ENCODE assay signal across 17 cellular contexts in the genomic region with DNA sequence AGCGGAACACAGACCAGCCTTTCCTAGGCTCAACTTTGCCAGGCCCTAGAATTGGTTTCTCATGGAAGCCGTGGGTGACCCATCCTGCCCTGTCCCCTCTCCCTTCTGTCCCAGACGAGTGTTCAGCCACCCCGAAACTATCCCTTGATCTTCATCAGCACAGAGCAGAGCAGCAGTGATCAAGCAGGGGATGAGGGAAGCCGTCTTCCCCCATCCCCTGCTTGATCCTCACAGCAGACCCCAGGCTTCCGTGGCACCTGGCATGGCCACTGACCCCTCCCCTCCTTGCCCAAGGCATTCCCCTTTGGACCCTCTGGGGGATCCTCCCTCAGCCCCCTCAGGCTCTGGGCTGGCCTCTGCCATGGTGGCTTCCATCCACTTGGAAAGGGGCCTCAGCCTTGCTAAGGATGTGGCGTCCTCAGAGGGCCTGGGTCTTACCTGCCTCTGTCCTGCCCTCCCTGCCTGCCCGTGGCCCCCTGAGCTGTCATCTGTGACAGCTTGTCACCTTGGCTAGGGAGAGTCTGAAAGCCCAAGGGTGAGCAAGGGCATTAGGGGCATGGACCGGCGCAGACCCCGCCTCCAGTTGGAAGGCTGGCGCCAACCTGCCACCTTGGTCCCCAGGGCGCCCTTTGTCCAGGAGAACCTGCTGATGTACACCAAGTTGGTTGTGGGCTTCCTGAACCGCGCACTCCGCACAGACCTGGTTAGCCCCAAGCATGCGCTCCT. TPM values are rescaled to one million over a fixed set of nuclear protein-coding genes. Genes with fewer than 3 reads are reported as not detected.
DNase-seq lines count a peak whose midpoint lies in the region; ATAC-seq, FAIRE-seq and TF ChIP-seq lines count a peak whose summit lies in the region.
"Had no signal": no experiment of that assay in that cellular context is flagged by ENCODE, and none has a peak within 500 bp of the region (broad histone marks: within the 10 kb centered on the region; RNA-seq: fewer than 3 reads in every experiment).

No MANE protein-coding gene starts in this region.

- no peak overlapping the region for H3K4me2 ChIP-seq in GM12878 (ENCODE audit: control insufficient read depth, insufficient read depth)

- H4K20me1 ChIP-seq in GM12878 (ENCODE audit: control insufficient read depth, insufficient read depth), result no peaks in the 10 kb centered on the region

- intact Hi-C loops in GM12878 (cut with micrococcal nuclease; ENCODE audit: unreplicated experiment), result no loop called here

- WGBS in GM12878 (ENCODE audit: insufficient coverage, insufficient replicate concordance, low lambda C conversion rate, missing lambda C conversion rate), result 92% methylated on average over 17 of the region's 17 CpGs
- WGBS in suprapubic skin, result 92% methylated on average over 17 of the region's 17 CpGs

- H3K27ac Mint-ChIP-seq in neural crest cell (ENCODE audit: unreplicated experiment), result peak overlapping the region; percentile 35
- H3K27ac Mint-ChIP-seq: CD4-positive, CD25-positive, alpha-beta regulatory T cell had no signal

- POLR2A ChIA-PET in GM12878 (lab: Charles Lee), result no interaction called here

- H3K9ac ChIP-seq in GM12878 (ENCODE audit: control insufficient read depth, insufficient read depth, low read length), result no peak overlapping the region

- no peaks in the 10 kb centered on the region for H3K27me3 Mint-ChIP-seq in neural crest cell (ENCODE audit: low read depth)
- H3K27me3 Mint-ChIP-seq: CD4-positive, CD25-positive, alpha-beta regulatory T cell had no signal

- peaks cover 2% of the 10 kb centered on the region for H3K36me3 Mint-ChIP-seq in neural crest cell (ENCODE audit: low read depth)

- CTCF ChIA-PET in GM12878 (lab: Yijun Ruan, JAX), result no interaction called here

- RAD21 ChIA-PET in GM12878 (lab: Charles Lee; ENCODE audit: unreplicated experiment), result no interaction called here

- no peak overlapping the region for H2AFZ ChIP-seq in GM12878 (ENCODE audit: control insufficient read depth, low read depth, low read length)

- H3K4me1 Mint-ChIP-seq in neural crest cell, result no peaks in the 10 kb centered on the region
- H3K4me1 Mint-ChIP-seq: CD4-positive, CD25-positive, alpha-beta regulatory T cell had no signal

- H3K9me3 ChIP-seq in GM12878 (replicated peaks; ENCODE audit: control insufficient read depth, insufficient read depth, low read length), result no peaks in the 10 kb centered on the region
- H3K9me3 ChIP-seq in suprapubic skin, result no peaks in the 10 kb centered on the region
- H3K9me3 ChIP-seq: BE2C, Caco-2 had no signal

- TF ChIP-seq EP300 in GM12878 (IDR thresholded peaks at IDR 0.05; ENCODE audit: borderline replicate concordance in 1 of 2, control insufficient read depth in 1 of 2, low read depth in 2 of 2, low read length in 2 of 2) (no peak), suprapubic skin (IDR thresholded peaks at IDR 0.05) (no peak)

- H3K79me2 ChIP-seq in GM12878 (ENCODE audit: control insufficient read depth, insufficient read depth, low read length), result no peaks in the 10 kb centered on the region; the same call in 1 of the 2 replicates

- no peaks in the 10 kb centered on the region for H3K9me3 Mint-ChIP-seq in neural crest cell
- H3K9me3 Mint-ChIP-seq: CD4-positive, CD25-positive, alpha-beta regulatory T cell had no signal

- no peak overlapping the region for H3K4me3 Mint-ChIP-seq in neural crest cell
- H3K4me3 Mint-ChIP-seq: CD4-positive, CD25-positive, alpha-beta regulatory T cell had no signal

- TF ChIP-seq RAD21 in GM12878 (IDR thresholded peaks at IDR 0.05; ENCODE audit: insufficient read depth, low read depth, low read length), result no peak

- no peak for ATAC-seq in GM12878
- no peak for ATAC-seq in GM21390 (IDR thresholded peaks at IDR 0.05; ENCODE audit: unreplicated experiment)

- FAIRE-seq in GM12878 (lab: Jason Lieb, UNC), result no peak
- FAIRE-seq: G401.6 had no signal

- H3K4me1 ChIP-seq in GM12878 (ENCODE audit: control insufficient read depth, insufficient read depth, low read length) (peaks cover 16% of the 10 kb centered on the region), suprapubic skin (no peaks in the 10 kb centered on the region)
- H3K4me1 ChIP-seq: BE2C, Caco-2 had no signal

- H3K4me3 ChIP-seq in GM12878, result no peak overlapping the region
- no peak overlapping the region for H3K4me3 ChIP-seq in suprapubic skin

- BruUV-seq in GM12878 (replicated peaks; lab: Mats Ljungman, UMichigan), result no TSS peak

- SMC1A ChIA-PET in GM12878 (lab: Charles Lee; ENCODE audit: uncharacterized antibody, unreplicated experiment), result no interaction called here

- H3K36me3 ChIP-seq in GM12878 (ENCODE audit: control insufficient read depth in 2 of 2, insufficient read depth in 2 of 2, low read length in 1 of 2), result peaks cover 0 to 21% of the 10 kb centered on the region in 2 experiments; a peak in 3 of 4 replicates
- peaks cover 69% of the 10 kb centered on the region for H3K36me3 ChIP-seq in suprapubic skin
- H3K36me3 ChIP-seq: BE2C had no signal

- no peak overlapping the region for H3K27ac ChIP-seq in GM12878 (ENCODE audit: control insufficient read depth, insufficient read depth)
- no peak overlapping the region for H3K27ac ChIP-seq in suprapubic skin

- TF ChIP-seq POLR2A in GM12878 (IDR thresholded peaks at IDR 0.05; ENCODE audit: low read depth, low read length), result 0 out of 2 replicates have a peak, but pooled peaks have one; percentile 9
- no peak for TF ChIP-seq POLR2A in suprapubic skin (IDR thresholded peaks at IDR 0.05)

- DNase-seq in activated effector memory CD4-positive, alpha-beta T cell treated with anti-CD3 and anti-CD28 coated beads, Interleukin-2, amount 50 U/mL, for 16 hours, result peak; percentile 62
- no peak for DNase-seq in activated effector memory CD4-positive, alpha-beta T cell treated with Interleukin-2 at 50 U/mL for 16 hours
- no peak for DNase-seq in GM12878 (ENCODE audit: low read depth, low spot score)
- DNase-seq in neural crest cell (ENCODE audit: low read depth, low spot score), result no peak
- DNase-seq in suprapubic skin (ENCODE audit: low spot score in 2 of 2), result peak; percentile 54 to 69
- no peak for DNase-seq in stimulated activated CD4-positive, alpha-beta T cell treated with anti-CD3 and anti-CD28 coated beads, Interleukin-4, amount 100 ng/mL, for 4 hours
- DNase-seq: CD4-positive, CD25-positive, alpha-beta regulatory T cell; NCI-H2081 treated with DMSO at 0.1 percent for 48 hours; NCI-H510A treated with DMSO at 0.1 percent for 48 hours; NCI-H774; OCI-M1; SHP77 treated with DMSO at 0.1 percent for 48 hours had no signal

- in situ Hi-C loops in GM12878 (cut with MboI), result no loop called here

- H3K27me3 ChIP-seq in GM12878 (replicated peaks in 1 of 2; ENCODE audit: control insufficient read depth in 2 of 2, insufficient read depth in 2 of 2, low read length in 1 of 2), result no peaks in the 10 kb centered on the region
- no peaks in the 10 kb centered on the region for H3K27me3 ChIP-seq in suprapubic skin
- H3K27me3 ChIP-seq: BE2C had no signal

- no peak for TF ChIP-seq CTCF in GM12878 (IDR thresholded peaks at IDR 0.05 in 2 of 3, conservative IDR thresholded peaks at IDR 0.05 in 1 of 3; ENCODE audit: control insufficient read depth in 2 of 3, extremely low read depth in 1 of 3, insufficient read depth in 1 of 3, low read depth in 3 of 3, low read length in 3 of 3)
- TF ChIP-seq CTCF in neural crest cell (conservative IDR thresholded peaks at IDR 0.05), result no peak
- TF ChIP-seq CTCF in suprapubic skin (IDR thresholded peaks at IDR 0.05), result no peak

RNA-seq across cellular contexts. Expression of a gene that starts 10.4 kb away (rescaled TPM):
- total RNA-seq in GM12878 (2013; cell fraction: nucleolus; rRNA removed), result 67.5 and 85.0 TPM in 2 replicates
- total RNA-seq in GM12878 (2014; rRNA removed) (98.8 and 101 TPM in 2 replicates), GM12878 (2014; rRNA removed; fragmentation: Illumina TruSeq; extraction: Trizol) (55.5 and 57.8 TPM in 2 replicates), GM12878 (2021) (68.0 and 71.9 TPM in 2 replicates), neural crest cell (24.0 and 25.5 TPM in 2 replicates), suprapubic skin (10 to 100 TPM in 2 of 4 donors, 1 to 10 TPM in 2; 3.9 to 11.2 (median 8.3) TPM)
- 18.5 TPM for polyA plus RNA-seq in GM12878 (2011; ENCODE audit: low read depth)
- polyA plus RNA-seq in GM12878 (2011; rRNA removed) (42.1 and 61.8 TPM in 2 replicates), GM12878 (2014; fragmentation: Illumina TruSeq; extraction: Trizol) (19.1 and 55.9 TPM in 2 replicates), GM12878 (2014; fragmentation: Nextera tagmentation; extraction: Ambion mirVana) (10 to 100 TPM; 14.3 to 21.5 TPM), GM12878 (2014; rRNA removed) (133 and 141 TPM in 2 replicates), GM12878 (2016; fragmentation: Nextera tagmentation; extraction: Ambion mirVana) (10 to 100 TPM; 66.6 to 73.9 TPM)
- 57.4 and 91.9 TPM in 2 replicates for polyA plus RNA-seq in GM12878 (2011; cell fraction: cytosol; rRNA removed)
- 340 and 345 TPM in 2 replicates for polyA plus RNA-seq in GM12878 (2011; cell fraction: nucleus; rRNA removed)
- polyA plus RNA-seq in GM12878 (2012), result 40.4 and 54.9 TPM in 2 replicates
- polyA minus RNA-seq in GM12878 (2011; rRNA and poly(A)+ RNA removed), result 16.2 and 30.6 TPM in 2 replicates
- polyA minus RNA-seq in GM12878 (2011; cell fraction: cytosol; rRNA and poly(A)+ RNA removed), result 16.0 and 18.8 TPM in 2 replicates
- 42.8 and 54.7 TPM in 2 replicates for polyA minus RNA-seq in GM12878 (2011; cell fraction: nucleus; rRNA and poly(A)+ RNA removed)

RNA-seq across cellular contexts. Expression of a gene that starts 25.1 kb away (rescaled TPM):
- total RNA-seq in GM12878 (2013; cell fraction: nucleolus; rRNA removed), result 59.4 and 61.8 TPM in 2 replicates
- total RNA-seq in GM12878 (2014; rRNA removed) (294 and 325 TPM in 2 replicates), GM12878 (2014; rRNA removed; fragmentation: Illumina TruSeq; extraction: Trizol) (41.5 and 56.6 TPM in 2 replicates), GM12878 (2021) (263 and 267 TPM in 2 replicates), neural crest cell (114 TPM in 2 replicates), suprapubic skin (10 to 100 TPM; 29.9 to 78.5 (median 46.7) TPM)
- 118 TPM for polyA plus RNA-seq in GM12878 (2011; ENCODE audit: low read depth)
- polyA plus RNA-seq in GM12878 (2011; rRNA removed) (66.4 and 116 TPM in 2 replicates), GM12878 (2014; fragmentation: Illumina TruSeq; extraction: Trizol) (4.8 and 15.6 TPM in 2 replicates), GM12878 (2014; fragmentation: Nextera tagmentation; extraction: Ambion mirVana) (10 to 100 TPM in 1 of 2 experiments, 1 to 10 TPM in 1; 6.3 to 23.7 TPM), GM12878 (2014; rRNA removed) (281 and 354 TPM in 2 replicates), GM12878 (2016; fragmentation: Nextera tagmentation; extraction: Ambion mirVana) (100 to 1,000 TPM; 186 to 231 TPM)
- 111 and 247 TPM in 2 replicates for polyA plus RNA-seq in GM12878 (2011; cell fraction: cytosol; rRNA removed)
- 81.1 and 84.7 TPM in 2 replicates for polyA plus RNA-seq in GM12878 (2011; cell fraction: nucleus; rRNA removed)
- polyA plus RNA-seq in GM12878 (2012), result 230 and 269 TPM in 2 replicates
- 14.8 and 40.5 TPM in 2 replicates for polyA minus RNA-seq in GM12878 (2011; rRNA and poly(A)+ RNA removed)
- polyA minus RNA-seq in GM12878 (2011; cell fraction: cytosol; rRNA and poly(A)+ RNA removed), result 21.4 and 22.8 TPM in 2 replicates
- polyA minus RNA-seq in GM12878 (2011; cell fraction: nucleus; rRNA and poly(A)+ RNA removed), result 21.6 and 39.8 TPM in 2 replicates

RNA-seq across cellular contexts. Expression of a gene that starts 41.4 kb away (rescaled TPM):
- not detected in 2 replicates for total RNA-seq in GM12878 (2013; cell fraction: nucleolus; rRNA removed)
- total RNA-seq in GM12878 (2014; rRNA removed) (not detected in 2 replicates), GM12878 (2014; rRNA removed; fragmentation: Illumina TruSeq; extraction: Trizol) (not detected in 2 replicates), GM12878 (2021) (not detected in 2 replicates), neural crest cell (not detected in 2 replicates), suprapubic skin (not detected)
- not detected for polyA plus RNA-seq in GM12878 (2011; ENCODE audit: low read depth)
- polyA plus RNA-seq in GM12878 (2011; rRNA removed) (not detected in 2 replicates), GM12878 (2014; fragmentation: Illumina TruSeq; extraction: Trizol) (not detected in 2 replicates), GM12878 (2014; fragmentation: Nextera tagmentation; extraction: Ambion mirVana) (under 1 TPM; 0.04 to 0.08 TPM), GM12878 (2014; rRNA removed) (not detected in 2 replicates), GM12878 (2016; fragmentation: Nextera tagmentation; extraction: Ambion mirVana) (under 1 TPM; 0.33 to 0.37 TPM)
- not detected in 2 replicates for polyA plus RNA-seq in GM12878 (2011; cell fraction: cytosol; rRNA removed)
- not detected in 2 replicates for polyA plus RNA-seq in GM12878 (2011; cell fraction: nucleus; rRNA removed)
- 0.24 and 0.26 TPM in 2 replicates for polyA plus RNA-seq in GM12878 (2012)
- polyA minus RNA-seq in GM12878 (2011; rRNA and poly(A)+ RNA removed), result not detected in 2 replicates
- not detected in 2 replicates for polyA minus RNA-seq in GM12878 (2011; cell fraction: cytosol; rRNA and poly(A)+ RNA removed)
- polyA minus RNA-seq in GM12878 (2011; cell fraction: nucleus; rRNA and poly(A)+ RNA removed), result not detected in 2 replicates
- total RNA-seq: A172; Caco-2; CD4-positive, CD25-positive, alpha-beta regulatory T cell had no signal
- polyA plus RNA-seq: CD4-positive, CD25-positive, alpha-beta regulatory T cell had no signal

Comparison
In these comparisons a context has a peak if more than half of its experiments do, and no peak if none do; other contexts are left out.
1. DNase-seq: peak in activated effector memory CD4-positive, alpha-beta T cell treated with anti-CD3 and anti-CD28 coated beads, Interleukin-2, amount 50 U/mL, for 16 hours (single experiment) and suprapubic skin (2 of 2); none in activated effector memory CD4-positive, alpha-beta T cell treated with Interleukin-2 at 50 U/mL for 16 hours (single experiment), GM12878 (single experiment), neural crest cell (single experiment) and stimulated activated CD4-positive, alpha-beta T cell treated with anti-CD3 and anti-CD28 coated beads, Interleukin-4, amount 100 ng/mL, for 4 hours (0 of 2).